22 cellular contexts compared by ENCODE assay signal in genomic region chrX:100748133-100748532, GRCh38. TPM values are rescaled to one million over a fixed set of nuclear protein-coding genes. Genes with fewer than 3 reads are reported as not detected.
DNase-seq lines count a peak whose midpoint lies in the region; ATAC-seq and TF ChIP-seq lines count a peak whose summit lies in the region.
"Had no signal": no experiment of that assay in that cellular context is flagged by ENCODE, and none has a peak within 500 bp of the region (broad histone marks: within the 10 kb centered on the region; RNA-seq: fewer than 3 reads in every experiment).

No MANE protein-coding gene starts in this region.

- CTCF ChIA-PET in PC-3 (lab: Charles Lee) = no interaction called here

- H3F3A ChIP-seq in PC-3 (ENCODE audit: low read length, unreplicated experiment) = no peaks in the 10 kb centered on the region

- H3K4me3 Mint-ChIP-seq in nephron = no peak overlapping the region
- H3K4me3 Mint-ChIP-seq: activated CD4-positive, alpha-beta T cell treated with anti-CD3 and anti-CD28 coated beads, Interleukin-2, amount 10 ng/mL, durations not matched to agents 7 days and 5 days; CD14-positive monocyte; H9; memory B cell; natural killer cell had no signal

- BruUV-seq in PC-3 (replicated peaks; lab: Mats Ljungman, UMichigan) = no TSS peak

- no peaks in the 10 kb centered on the region for H3K36me3 Mint-ChIP-seq in nephron (ENCODE audit: low read depth)
- H3K36me3 Mint-ChIP-seq: CD14-positive monocyte, natural killer cell had no signal

- peak; percentile 81 for ATAC-seq in PC-3
- ATAC-seq: natural killer cell had no signal

- H3K9ac ChIP-seq in PC-3 (ENCODE audit: low read length) = no peak overlapping the region

- no peaks in the 10 kb centered on the region for H4K20me1 ChIP-seq in PC-3 (ENCODE audit: low read length)

- H3K9me2 ChIP-seq in PC-3 (replicated peaks; ENCODE audit: low read length) = no peaks in the 10 kb centered on the region

- H3K4me3 ChIP-seq in PC-3 (ENCODE audit: low read length) = no peak overlapping the region
- H3K4me3 ChIP-seq: Peyer's patch had no signal

- peaks cover 2% of the 10 kb centered on the region for H3K9me3 Mint-ChIP-seq in nephron
- H3K9me3 Mint-ChIP-seq: activated CD4-positive, alpha-beta T cell treated with anti-CD3 and anti-CD28 coated beads, Interleukin-2, amount 10 ng/mL, durations not matched to agents 7 days and 5 days; memory B cell; natural killer cell had no signal

- H3K79me2 ChIP-seq in PC-3 (ENCODE audit: low read length) = no peaks in the 10 kb centered on the region

- H3K9me3 ChIP-seq in PC-3 (ENCODE audit: low read length) = no peaks in the 10 kb centered on the region
- H3K9me3 ChIP-seq: Peyer's patch had no signal

- DNase-seq in Daoy (ENCODE audit: low read depth) (peak; percentile 27), PC-3 (peak; percentile 44), dermis blood vessel endothelial cell (peak; percentile 80), anterior cingulate cortex (lab: John Stamatoyannopoulos, UW) (no peak), SIG-M5 (lab: John Stamatoyannopoulos, UW) (no peak), middle frontal gyrus (ENCODE audit: extremely low spot score, low spot score) (no peak), globus pallidus (ENCODE audit: low spot score) (no peak)
- DNase-seq: activated CD4-positive, alpha-beta T cell treated with anti-CD3 and anti-CD28 coated beads, Interleukin-2, amount 10 ng/mL, durations not matched to agents 7 days and 5 days; activated CD8-positive, alpha-beta memory T cell treated with anti-CD3 and anti-CD28 coated beads, Interleukin-2, amount 50 U/mL, for 4 hours; activated gamma-delta T cell; caudate nucleus; H9; head of caudate nucleus; MM.1S; natural killer cell; NCI-H2227 treated with DMSO at 0.1 percent for 48 hours; Peyer's patch; posterior cingulate gyrus; stimulated activated CD4-positive, alpha-beta T cell treated with anti-CD3 and anti-CD28 coated beads, Interleukin-4, amount 100 ng/mL, for 24 hours had no signal

- peaks cover 9% of the 10 kb centered on the region for H3K4me1 ChIP-seq in PC-3 (ENCODE audit: insufficient read depth, low read length)
- H3K4me1 ChIP-seq: Peyer's patch had no signal

- H3K36me3 ChIP-seq in PC-3 (ENCODE audit: low read depth, low read length) = no peaks in the 10 kb centered on the region
- H3K36me3 ChIP-seq: Peyer's patch had no signal

- POLR2A ChIA-PET in PC-3 (lab: Charles Lee; ENCODE audit: unreplicated experiment) = no interaction called here

- H3K27me3 Mint-ChIP-seq in nephron (ENCODE audit: low read depth) = peaks cover 6% of the 10 kb centered on the region

- no peak overlapping the region for H2AFZ ChIP-seq in PC-3 (ENCODE audit: low read length)

- peak overlapping the region in 2 of 3 experiments; percentile 3 to 19 for H3K27ac Mint-ChIP-seq in nephron
- H3K27ac Mint-ChIP-seq: activated CD4-positive, alpha-beta T cell treated with anti-CD3 and anti-CD28 coated beads, Interleukin-2, amount 10 ng/mL, durations not matched to agents 7 days and 5 days; CD14-positive monocyte; H9; memory B cell; natural killer cell had no signal

- H3K27me3 ChIP-seq in PC-3 (ENCODE audit: low read length) = no peaks in the 10 kb centered on the region
- H3K27me3 ChIP-seq: Peyer's patch had no signal

- H3K4me2 ChIP-seq in PC-3 (ENCODE audit: low read length) = peak overlapping the region; percentile 15; the same call in 1 of the 2 replicates

- no peak for TF ChIP-seq CTCF in PC-3 (conservative IDR thresholded peaks at IDR 0.05; ENCODE audit: low read depth, low read length)
- TF ChIP-seq CTCF in nephron (IDR thresholded peaks at IDR 0.05; ENCODE audit: unreplicated experiment in 3 of 3) = no peak

- H3K27ac ChIP-seq in PC-3 (ENCODE audit: low read length) = peak overlapping the region; percentile 40

- intact Hi-C loops in PC-3 (cut with micrococcal nuclease) = loop anchor here (5.0 kb wide), 1 partner anchor 51 kb away; no protein-coding TSS in a partner anchor

- peaks cover 28% of the 10 kb centered on the region for H3K4me1 Mint-ChIP-seq in nephron
- H3K4me1 Mint-ChIP-seq: activated CD4-positive, alpha-beta T cell treated with anti-CD3 and anti-CD28 coated beads, Interleukin-2, amount 10 ng/mL, durations not matched to agents 7 days and 5 days; CD14-positive monocyte; memory B cell; natural killer cell had no signal

RNA-seq across cellular contexts. Expression of gene SYTL4, which starts 16.2 kb away (rescaled TPM):
- 3.1 and 3.6 TPM in 2 replicates for total RNA-seq in Daoy (2014; rRNA removed; shearing (Covaris generic))
- total RNA-seq in PC-3 (2014; rRNA removed) (2.7 and 3.2 TPM in 2 replicates), dermis blood vessel endothelial cell (31.7 and 52.4 TPM in 2 replicates)
- total RNA-seq: activated CD4-positive, alpha-beta T cell treated with anti-CD3 and anti-CD28 coated beads, Interleukin-2, amount 10 ng/mL, durations not matched to agents 7 days and 5 days had no signal

Comparison
In these comparisons a context has a peak if more than half of its experiments do, and no peak if none do; other contexts are left out.
1. DNase-seq: peak in Daoy (single experiment), PC-3 (single experiment) and dermis blood vessel endothelial cell (single experiment); none in anterior cingulate cortex (0 of 58), SIG-M5 (single experiment), middle frontal gyrus (single experiment) and globus pallidus (single experiment).